9 cellular contexts compared by ENCODE assay signal in genomic region chr2:218780851-218781690, GRCh38. TPM values are rescaled to one million over a fixed set of nuclear protein-coding genes. Genes with fewer than 3 reads are reported as not detected.
A peak's percentile ranks its signal among the peaks of the same experiment; 100 is the strongest.
DNase-seq lines count a peak whose midpoint lies in the region; ATAC-seq and TF ChIP-seq lines count a peak whose summit lies in the region.
"Had no signal": no experiment of that assay in that cellular context is flagged by ENCODE, and none has a peak within 500 bp of the region (broad histone marks: within the 10 kb centered on the region; RNA-seq: fewer than 3 reads in every experiment).

No MANE protein-coding gene starts in this region.

- TF ChIP-seq CTCF in MM.1S (IDR thresholded peaks at IDR 0.05; ENCODE audit: low read length): no peak

- ATAC-seq in activated CD4-positive, alpha-beta T cell treated with anti-CD3 and anti-CD28 coated beads for 36 hours: no peak

- H3K9ac ChIP-seq in duodenal mucosa (ENCODE audit: low read depth in 1 of 2, low read length in 2 of 2): peak overlapping the region; percentile 40 to 71
- H3K9ac ChIP-seq in MM.1S (ENCODE audit: low read length): no peak overlapping the region

- H3K79me2 ChIP-seq in MM.1S (ENCODE audit: low read length): no peaks in the 10 kb centered on the region

- H3K4me3 ChIP-seq in duodenal mucosa (ENCODE audit: low read depth in 1 of 2, low read length in 2 of 2) (peak overlapping the region; percentile 79 to 85), mesodermal cell (ENCODE audit: extremely low read depth, insufficient read depth, low read length, poor library complexity, severe bottlenecking) (peak overlapping the region; percentile 56), thymus (ENCODE audit: low read length) (peak overlapping the region; percentile 35), MM.1S (ENCODE audit: low read length) (no peak overlapping the region)

- peaks cover 0 to 7% of the 10 kb centered on the region in 2 donors for H3K9me3 ChIP-seq in duodenal mucosa (ENCODE audit: control insufficient read depth in 1 of 2, low read length in 2 of 2)
- peaks cover 9% of the 10 kb centered on the region for H3K9me3 ChIP-seq in mesodermal cell (ENCODE audit: control insufficient read depth, low read length)
- no peaks in the 10 kb centered on the region for H3K9me3 ChIP-seq in thymus (ENCODE audit: control insufficient read depth)
- no peaks in the 10 kb centered on the region for H3K9me3 ChIP-seq in MM.1S (replicated peaks; ENCODE audit: insufficient read depth, low read length)

- no peaks in the 10 kb centered on the region for H3K27me3 ChIP-seq in duodenal mucosa (ENCODE audit: control insufficient read depth in 1 of 2, insufficient read depth in 2 of 2, low read length in 2 of 2)
- peaks cover 33% of the 10 kb centered on the region for H3K27me3 ChIP-seq in thymus (ENCODE audit: control insufficient read depth, insufficient read depth)
- no peaks in the 10 kb centered on the region for H3K27me3 ChIP-seq in MM.1S (replicated peaks; ENCODE audit: insufficient read depth, low read length)

- H3K4me1 ChIP-seq in duodenal mucosa (ENCODE audit: control insufficient read depth in 1 of 2, insufficient read depth in 2 of 2, low read length in 2 of 2): peaks cover 18 to 36% of the 10 kb centered on the region in 2 donors
- H3K4me1 ChIP-seq in mesodermal cell (ENCODE audit: control insufficient read depth, insufficient read depth, low read length, poor library complexity, severe bottlenecking): no peaks in the 10 kb centered on the region
- H3K4me1 ChIP-seq in thymus (ENCODE audit: control insufficient read depth, insufficient read depth, low read length): no peaks in the 10 kb centered on the region
- H3K4me1 ChIP-seq in MM.1S (ENCODE audit: low read length): no peaks in the 10 kb centered on the region

- peak in 2 of 3 experiments; percentile 3 to 48 for DNase-seq in NCI-H1417 (lab: John Stamatoyannopoulos, UW)
- DNase-seq in NCI-H1417 treated with DMSO at 0.1 percent for 48 hours (lab: John Stamatoyannopoulos, UW): no peak
- DNase-seq in DMS114 treated with DMSO at 0.1 percent for 48 hours (lab: John Stamatoyannopoulos, UW; ENCODE audit: unreplicated experiment): no peak
- DNase-seq in activated CD4-positive, alpha-beta T cell treated with anti-CD3 and anti-CD28 coated beads for 36 hours: no peak
- no peak for DNase-seq in MM.1S
- DNase-seq: AML-193 had no signal

- no peaks in the 10 kb centered on the region for H4K20me1 ChIP-seq in MM.1S (ENCODE audit: insufficient read depth, low read length)

- peaks cover 35% of the 10 kb centered on the region for H3K27me3 Mint-ChIP-seq in activated CD4-positive, alpha-beta T cell treated with anti-CD3 and anti-CD28 coated beads for 36 hours

- H3K27ac ChIP-seq in duodenal mucosa (ENCODE audit: low read depth, low read length) (peak overlapping the region; percentile 67), mesodermal cell (ENCODE audit: low read depth, low read length, severe bottlenecking) (peak overlapping the region; percentile 59), thymus (ENCODE audit: low read depth) (no peak overlapping the region), MM.1S (ENCODE audit: low read length) (no peak overlapping the region)

- CTCF ChIA-PET in activated CD4-positive, alpha-beta T cell treated with anti-CD3 and anti-CD28 coated beads for 36 hours (lab: Charles Lee): interaction anchor here (0.5 to 1.4 kb wide), 4 partner anchors 9 to 992 kb away, joined by 3 to 4 read pairs (median 3); no protein-coding TSS in a partner anchor

- no peak overlapping the region for H3K4me3 Mint-ChIP-seq in activated CD4-positive, alpha-beta T cell treated with anti-CD3 and anti-CD28 coated beads for 36 hours

- no peaks in the 10 kb centered on the region for H3K4me1 Mint-ChIP-seq in activated CD4-positive, alpha-beta T cell treated with anti-CD3 and anti-CD28 coated beads for 36 hours

- POLR2A ChIA-PET in activated CD4-positive, alpha-beta T cell treated with anti-CD3 and anti-CD28 coated beads for 36 hours (lab: Charles Lee): no interaction called here

- H3K36me3 Mint-ChIP-seq in activated CD4-positive, alpha-beta T cell treated with anti-CD3 and anti-CD28 coated beads for 36 hours (ENCODE audit: low read depth): peaks cover 8% of the 10 kb centered on the region

- 72 to 75% methylated on average over 3 to 4 of the region's 15 CpGs for WGBS in mesodermal cell (ENCODE audit: insufficient coverage in 2 of 2), 2 experiments
- whole genome bisulfite sequencing in thymus: 46% methylated on average over 15 of the region's 15 CpGs

- no peaks in the 10 kb centered on the region for H3F3A ChIP-seq in MM.1S (ENCODE audit: insufficient read depth, low read length)

- peaks cover 7% of the 10 kb centered on the region for H3K9me3 Mint-ChIP-seq in activated CD4-positive, alpha-beta T cell treated with anti-CD3 and anti-CD28 coated beads for 36 hours (ENCODE audit: low read depth)

- H3K27ac Mint-ChIP-seq in activated CD4-positive, alpha-beta T cell treated with anti-CD3 and anti-CD28 coated beads for 36 hours: no peak overlapping the region

- intact Hi-C loops in activated CD4-positive, alpha-beta T cell treated with anti-CD3 and anti-CD28 coated beads for 36 hours (cut with DNase I, micrococcal nuclease): no loop called here

- no peaks in the 10 kb centered on the region for H3K36me3 ChIP-seq in duodenal mucosa (ENCODE audit: control insufficient read depth in 1 of 2, insufficient read depth in 2 of 2, low read length in 2 of 2)
- peaks cover 5% of the 10 kb centered on the region for H3K36me3 ChIP-seq in mesodermal cell (ENCODE audit: control insufficient read depth, insufficient read depth, low read length)
- no peaks in the 10 kb centered on the region for H3K36me3 ChIP-seq in thymus (ENCODE audit: control insufficient read depth, insufficient read depth)
- H3K36me3 ChIP-seq in MM.1S (replicated peaks; ENCODE audit: insufficient read depth, low read length): no peaks in the 10 kb centered on the region

- H2AFZ ChIP-seq in MM.1S (ENCODE audit: low read length): no peak overlapping the region

- H3K9me2 ChIP-seq in MM.1S (replicated peaks; ENCODE audit: insufficient read depth, low read length): no peaks in the 10 kb centered on the region

- no peak overlapping the region for H3K4me2 ChIP-seq in MM.1S (ENCODE audit: low read depth, low read length)

RNA-seq across cellular contexts. Expression of gene CYP27A1, which starts 0.9 kb away (rescaled TPM):
- 28.3 TPM for polyA plus RNA-seq in mesodermal cell (2013, experiment 1 of 2)
- 28.7 TPM for polyA plus RNA-seq in mesodermal cell (2013, experiment 2 of 2)
- polyA plus RNA-seq in thymus: 24.7 TPM
- total RNA-seq in activated CD4-positive, alpha-beta T cell treated with anti-CD3 and anti-CD28 coated beads for 36 hours: under 1 TPM; 0.12 to 0.16 TPM

RNA-seq across cellular contexts. Expression of gene PRKAG3, which starts 50.5 kb away (rescaled TPM):
- not detected for polyA plus RNA-seq in mesodermal cell (2013, experiment 1 of 2)
- polyA plus RNA-seq in mesodermal cell (2013, experiment 2 of 2): not detected
- 0.07 TPM for polyA plus RNA-seq in thymus
- not detected for total RNA-seq in activated CD4-positive, alpha-beta T cell treated with anti-CD3 and anti-CD28 coated beads for 36 hours

Comparison
In these comparisons a context has a peak if more than half of its experiments do, and no peak if none do; other contexts are left out.
1. DNase-seq: peak in NCI-H1417 (2 of 3); none in NCI-H1417 treated with DMSO at 0.1 percent for 48 hours (single experiment), DMS114 treated with DMSO at 0.1 percent for 48 hours (single experiment), activated CD4-positive, alpha-beta T cell treated with anti-CD3 and anti-CD28 coated beads for 36 hours (single experiment) and MM.1S (single experiment).
2. H3K27ac ChIP-seq: peak in duodenal mucosa (single experiment) and mesodermal cell (single experiment); none in thymus (single experiment) and MM.1S (single experiment).